Comparison of ENCODE assay signal across 8 cellular contexts in the genomic region with DNA sequence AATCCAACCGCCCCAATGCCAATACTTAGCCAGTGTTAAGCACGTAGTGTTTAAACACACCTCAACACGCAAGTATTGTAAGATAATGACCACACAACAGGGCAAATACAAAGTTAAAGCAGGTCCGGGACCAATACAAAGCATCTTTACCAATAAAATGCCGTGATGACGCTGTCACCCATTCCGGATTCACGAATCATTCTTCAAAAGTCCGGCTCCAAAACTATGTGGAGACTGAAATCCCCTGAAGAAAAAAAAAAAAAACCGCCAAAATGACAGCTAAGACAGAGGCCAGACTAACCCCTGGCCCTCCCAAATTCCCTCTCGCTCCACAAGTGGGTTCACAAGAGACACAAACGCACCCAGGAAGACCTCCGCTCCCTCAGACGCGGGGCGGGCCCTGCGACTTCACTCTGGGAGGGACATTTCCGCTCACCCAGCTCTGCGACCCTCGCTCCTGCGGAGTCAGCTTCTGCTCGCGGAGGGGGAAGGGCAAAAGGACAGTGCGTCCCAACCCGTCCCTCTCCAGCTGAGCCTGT. TPM values are rescaled to one million over a fixed set of nuclear protein-coding genes. Genes with fewer than 3 reads are reported as not detected.
DNase-seq lines count a peak whose midpoint lies in the region; ATAC-seq, FAIRE-seq and TF ChIP-seq lines count a peak whose summit lies in the region.

No MANE protein-coding gene starts in this region.

- H3K9me2 ChIP-seq in Loucy (replicated peaks; ENCODE audit: low read depth, low read length): no peaks in the 10 kb centered on the region

- H3K4me3 ChIP-seq in Loucy (ENCODE audit: low read length, poor library complexity, severe bottlenecking): peak overlapping the region; percentile 94
- peak overlapping the region; percentile 91 for H3K4me3 ChIP-seq in effector memory CD4-positive, alpha-beta T cell (ENCODE audit: insufficient read depth, low read depth, low read length, poor library complexity, severe bottlenecking)
- H3K4me3 ChIP-seq in neutrophil (ENCODE audit: low read depth in 1 of 2, low read length in 1 of 2): peak overlapping the region; percentile 77 to 88

- H3K27me3 ChIP-seq in Loucy (ENCODE audit: insufficient read depth, low read length, poor library complexity, severe bottlenecking): no peaks in the 10 kb centered on the region
- H3K27me3 ChIP-seq in effector memory CD4-positive, alpha-beta T cell (replicated peaks; ENCODE audit: control insufficient read depth, insufficient read depth, low read length, poor library complexity, severe bottlenecking): no peaks in the 10 kb centered on the region
- no peaks in the 10 kb centered on the region for H3K27me3 ChIP-seq in neutrophil

- peaks cover 37% of the 10 kb centered on the region for H3K4me1 ChIP-seq in Loucy (ENCODE audit: insufficient read depth, low read length, poor library complexity, severe bottlenecking)
- peaks cover 14% of the 10 kb centered on the region for H3K4me1 ChIP-seq in effector memory CD4-positive, alpha-beta T cell (ENCODE audit: control insufficient read depth, insufficient read depth, low read length, poor library complexity, severe bottlenecking)
- H3K4me1 ChIP-seq in neutrophil (ENCODE audit: control insufficient read depth in 1 of 2, insufficient read depth in 1 of 2, low read depth in 1 of 2, low read length in 1 of 2): peaks cover 12 to 22% of the 10 kb centered on the region in 2 experiments

- no peaks in the 10 kb centered on the region for H3F3A ChIP-seq in Loucy (ENCODE audit: low read depth)

- peak overlapping the region; percentile 89 for H3K27ac ChIP-seq in effector memory CD4-positive, alpha-beta T cell (ENCODE audit: insufficient read depth, low read length, poor library complexity, severe bottlenecking)
- peak overlapping the region; percentile 91 for H3K27ac ChIP-seq in neutrophil

- peak overlapping the region; percentile 99 for H3K4me2 ChIP-seq in Loucy (ENCODE audit: low read depth, low read length, poor library complexity, severe bottlenecking)

- peak overlapping the region; percentile 97 for H3K9ac ChIP-seq in Loucy (ENCODE audit: low read depth, low read length, poor library complexity, severe bottlenecking)

- FAIRE-seq in GM12891 (lab: Jason Lieb, UNC): peak; percentile 61

- peak; percentile 34 for ATAC-seq in GM21737 (IDR thresholded peaks at IDR 0.05; ENCODE audit: unreplicated experiment)

- TF ChIP-seq POLR2A in GM12891 (IDR thresholded peaks at IDR 0.05; ENCODE audit: low read depth, low read length): 0 out of 2 replicates have a peak, but pooled peaks have one; percentile 24

- H4K20me1 ChIP-seq in Loucy (ENCODE audit: insufficient read depth, low read length, poor library complexity, severe bottlenecking): peaks cover 22% of the 10 kb centered on the region

- DNase-seq in GM12891 (ENCODE audit: insufficient read length, low spot score): no peak
- no peak for DNase-seq in effector memory CD4-positive, alpha-beta T cell
- no peak for DNase-seq in T1000 (lab: John Stamatoyannopoulos, UW)
- DNase-seq in Ammon's horn (ENCODE audit: low spot score): no peak
- DNase-seq in SKM-1 (lab: John Stamatoyannopoulos, UW; ENCODE audit: unreplicated experiment): no peak

- peak overlapping the region; percentile 94 for H2AFZ ChIP-seq in Loucy (ENCODE audit: low read length)

- H3K79me2 ChIP-seq in Loucy (ENCODE audit: insufficient read depth, low read length): peaks cover 62% of the 10 kb centered on the region

- no peak for TF ChIP-seq CTCF in Loucy (conservative IDR thresholded peaks at IDR 0.05; ENCODE audit: low read length)
- TF ChIP-seq CTCF in neutrophil (IDR thresholded peaks at IDR 0.05): no peak

- 0 out of 2 replicates have a peak, but pooled peaks cover 4% of the 10 kb centered on the region for H3K36me3 ChIP-seq in Loucy (ENCODE audit: insufficient read depth, low read length)
- no peaks in the 10 kb centered on the region for H3K36me3 ChIP-seq in effector memory CD4-positive, alpha-beta T cell (ENCODE audit: control insufficient read depth, insufficient read depth, low read length)
- H3K36me3 ChIP-seq in neutrophil: no peaks in the 10 kb centered on the region

- no peaks in the 10 kb centered on the region for H3K9me3 ChIP-seq in Loucy (ENCODE audit: insufficient read depth, low read depth, low read length)
- no peaks in the 10 kb centered on the region for H3K9me3 ChIP-seq in effector memory CD4-positive, alpha-beta T cell (ENCODE audit: control insufficient read depth, low read length)
- H3K9me3 ChIP-seq in neutrophil: no peaks in the 10 kb centered on the region

TF ChIP-seq in GM12891, 5 proteins besides CTCF, POLR2A, EP300 and RAD21:
- TF ChIP-seq TAF1 (IDR thresholded peaks at IDR 0.05; ENCODE audit: low read depth, low read length) (peak; percentile 0; the same call in 1 of the 2 replicates), POU2F2 (IDR thresholded peaks at IDR 0.05; ENCODE audit: low read depth, low read length) (no peak), POLR2AphosphoS5 (IDR thresholded peaks at IDR 0.05; ENCODE audit: low read depth, low read length) (no peak; the same call in 1 of the 2 replicates)

RNA-seq across cellular contexts. Expression of a gene that starts 0.6 kb away (rescaled TPM):
- polyA plus RNA-seq in GM12891 (2012; ENCODE audit: low read depth, missing spikeins): 14.2 TPM

RNA-seq across cellular contexts. Expression of a gene that starts 0.8 kb away (rescaled TPM):
- 7.6 TPM for polyA plus RNA-seq in GM12891 (2012; ENCODE audit: low read depth, missing spikeins)

RNA-seq across cellular contexts. Expression of a gene that starts 43.9 kb away (rescaled TPM):
- 1,001 TPM for polyA plus RNA-seq in GM12891 (2012; ENCODE audit: low read depth, missing spikeins)

RNA-seq across cellular contexts. Expression of a gene that starts 44.3 kb away (rescaled TPM):
- 0.67 TPM for polyA plus RNA-seq in GM12891 (2012; ENCODE audit: low read depth, missing spikeins)
